ENCODE assay signal across 22 cellular contexts in genomic region chr10:21692909-21693308, GRCh38.
DNase-seq lines count a peak whose midpoint lies in the region; ATAC-seq, FAIRE-seq and TF ChIP-seq lines count a peak whose summit lies in the region.
"Had no signal": no experiment of that assay in that cellular context is flagged by ENCODE, and none has a peak within 500 bp of the region (broad histone marks: within the 10 kb centered on the region; RNA-seq: fewer than 3 reads in every experiment).

No MANE protein-coding gene starts in this region.

- H3K27ac ChIP-seq in A549 = no peak overlapping the region
- H3K27ac ChIP-seq in IMR-90 (ENCODE audit: insufficient read depth, low read length) = no peak overlapping the region
- H3K27ac ChIP-seq in left ventricle myocardium inferior (replicated peaks) = no peak overlapping the region
- H3K27ac ChIP-seq: KMS-11 had no signal

- no peak for ATAC-seq in A549
- peak; percentile 11; the same call in 1 of the 2 replicates for ATAC-seq in IMR-90 (ENCODE audit: low read depth)
- peak; percentile 81 for ATAC-seq in esophagus mucosa

- no peak overlapping the region for H2BK120ac ChIP-seq in IMR-90 (ENCODE audit: low read depth, low read length)

- H3K18ac ChIP-seq in IMR-90 (ENCODE audit: low read depth, low read length) = no peak overlapping the region

- H3K4me3 Mint-ChIP-seq in nephron progenitor cell = no peak overlapping the region
- H3K4me3 Mint-ChIP-seq: B cell, CD14-positive monocyte had no signal

- TF ChIP-seq EP300 in A549 (IDR thresholded peaks at IDR 0.05) = no peak

- H3K4ac ChIP-seq in IMR-90 (ENCODE audit: low read depth, low read length) = no peak overlapping the region

- no peaks in the 10 kb centered on the region for H3K9me3 ChIP-seq in A549
- no peaks in the 10 kb centered on the region for H3K9me3 ChIP-seq in IMR-90 (ENCODE audit: control insufficient read depth, insufficient read depth, low read length)
- H3K9me3 ChIP-seq in left ventricle myocardium inferior (replicated peaks) = no peaks in the 10 kb centered on the region

- H3K27me3 ChIP-seq in IMR-90 (ENCODE audit: control insufficient read depth, insufficient read depth, low read length) (no peaks in the 10 kb centered on the region), left ventricle myocardium inferior (ENCODE audit: low read depth) (no peaks in the 10 kb centered on the region)

- H3K79me1 ChIP-seq in IMR-90 (ENCODE audit: low read depth in 1 of 2, low read length in 2 of 2) = peaks cover 7 to 34% of the 10 kb centered on the region in 2 experiments; a peak in 3 of 4 replicates

- no peak for FAIRE-seq in A549 (lab: Jason Lieb, UNC)

- 75% methylated on average over 1 of the region's 1 CpG for WGBS in A549 (ENCODE audit: missing lambda C conversion rate)
- WGBS in IMR-90 (ENCODE audit: extremely low coverage in 2 of 2, insufficient read length in 1 of 2), 2 experiments = no CpG with 5 or more reads among the region's 1 CpG

- peak overlapping the region; percentile 86 for H3K27ac Mint-ChIP-seq in nephron progenitor cell
- H3K27ac Mint-ChIP-seq: B cell had no signal

- peaks cover 16% of the 10 kb centered on the region for H3K9me3 Mint-ChIP-seq in nephron progenitor cell

- no peak overlapping the region for H3K9ac ChIP-seq in IMR-90 (ENCODE audit: low read depth, low read length)
- H3K9ac ChIP-seq: KMS-11 had no signal

- H3K27me3 Mint-ChIP-seq in nephron progenitor cell (ENCODE audit: low read depth, poor library complexity) = no peaks in the 10 kb centered on the region
- H3K27me3 Mint-ChIP-seq: B cell had no signal

- no peak overlapping the region for H4K91ac ChIP-seq in IMR-90 (ENCODE audit: insufficient read depth, low read depth, low read length)

- H3K36me3 ChIP-seq in IMR-90 (ENCODE audit: control insufficient read depth, insufficient read depth, low read length) = peaks cover 5% of the 10 kb centered on the region
- H3K36me3 ChIP-seq in left ventricle myocardium inferior = peaks cover 10% of the 10 kb centered on the region

- intact Hi-C loops in IMR-90 (cut with micrococcal nuclease) = loop anchor here (1.0 kb wide), 1 partner anchor 12 kb away; no protein-coding TSS in a partner anchor
- intact Hi-C loops in left ventricle myocardium inferior (cut with micrococcal nuclease) = no loop called here

- H3K4me2 ChIP-seq in A549 (no peak overlapping the region), IMR-90 (ENCODE audit: low read depth, low read length) (no peak overlapping the region)
- H3K4me2 ChIP-seq: KMS-11 had no signal

- H4K5ac ChIP-seq in IMR-90 (ENCODE audit: low read depth, low read length) = no peak overlapping the region

- peaks cover 4% of the 10 kb centered on the region; the same call in 1 of the 2 replicates for H4K20me1 ChIP-seq in IMR-90 (ENCODE audit: insufficient read depth, low read length)

- H3K4me1 Mint-ChIP-seq in nephron progenitor cell = no peaks in the 10 kb centered on the region
- H3K4me1 Mint-ChIP-seq: B cell, CD14-positive monocyte had no signal

- H3K4me1 ChIP-seq in A549 = peaks cover 4% of the 10 kb centered on the region; the same call in 2 of the 3 replicates
- no peaks in the 10 kb centered on the region for H3K4me1 ChIP-seq in IMR-90 (ENCODE audit: control insufficient read depth, insufficient read depth, low read length)
- H3K4me1 ChIP-seq in left ventricle myocardium inferior = peaks cover 17% of the 10 kb centered on the region

- no peak overlapping the region for H2BK20ac ChIP-seq in IMR-90 (ENCODE audit: low read depth, low read length)

- H2AK9ac ChIP-seq in IMR-90 (replicated peaks; ENCODE audit: low read depth, low read length, poor library complexity) = no peak overlapping the region

- CTCF ChIA-PET in A549 (lab: Yijun Ruan, JAX) (interaction anchor here (0.6 to 1.2 kb wide), 2 partner anchors 18 to 414 kb away, joined by 3 read pairs; no protein-coding TSS in a partner anchor), IMR-90 (lab: Yijun Ruan, JAX) (no interaction called here)

- dilution Hi-C loops in IMR-90 (cut with HindIII; ENCODE audit: low sequenced_read_pairs, unreplicated experiment) = no loop called here

- H3K4me3 ChIP-seq in A549 = no peak overlapping the region
- no peak overlapping the region for H3K4me3 ChIP-seq in IMR-90 (ENCODE audit: insufficient read depth, low read depth, low read length)
- H3K4me3 ChIP-seq in left ventricle myocardium inferior = no peak overlapping the region

- no peak overlapping the region for H2AK5ac ChIP-seq in IMR-90 (ENCODE audit: low read depth, low read length)

- DNase-seq in A549 (ENCODE audit: low read depth in 1 of 2, low spot score in 1 of 2) = no peak
- DNase-seq in IMR-90 = no peak
- no peak for DNase-seq in nephron progenitor cell
- DNase-seq in left ventricle myocardium inferior = no peak
- no peak for DNase-seq in kidney glomerular epithelial cell (lab: John Stamatoyannopoulos, UW)
- no peak for DNase-seq in DMS53 treated with DMSO at 0.1 percent for 48 hours (lab: John Stamatoyannopoulos, UW; ENCODE audit: unreplicated experiment)
- no peak for DNase-seq in NCI-H1048 (lab: John Stamatoyannopoulos, UW)
- DNase-seq: DMS79, H7, NCI-H1105 treated with DMSO at 0.1 percent for 48 hours, NCI-H1694, NCI-H2081, NCI-H2171 treated with DMSO at 0.1 percent for 48 hours, NCI-H446, NCI-H526 treated with DMSO at 0.1 percent for 48 hours, OCI-M1, RPMI8226, SHP77 had no signal

- TF ChIP-seq POLR2A in A549 (IDR thresholded peaks at IDR 0.05; ENCODE audit: low read length) (no peak), IMR-90 (IDR thresholded peaks at IDR 0.05; ENCODE audit: low read depth, low read length) (no peak)

- no peak overlapping the region for H3K56ac ChIP-seq in IMR-90 (ENCODE audit: extremely low read depth, insufficient read depth, low read length)

- no peak for TF ChIP-seq RAD21 in A549 (conservative IDR thresholded peaks at IDR 0.05 in 1 of 2, IDR thresholded peaks at IDR 0.05 in 1 of 2)
- TF ChIP-seq RAD21 in IMR-90 (IDR thresholded peaks at IDR 0.05; ENCODE audit: low read length) = no peak

- H3K36me3 Mint-ChIP-seq in nephron progenitor cell (ENCODE audit: low read depth) = peaks cover 48% of the 10 kb centered on the region

- no peak overlapping the region for H2BK15ac ChIP-seq in IMR-90 (ENCODE audit: low read depth, low read length)

- no peak overlapping the region for H2AFZ ChIP-seq in IMR-90 (replicated peaks; ENCODE audit: low read length, poor library complexity)

- H3K14ac ChIP-seq in IMR-90 (replicated peaks; ENCODE audit: low read depth, low read length) = no peak overlapping the region

- POLR2A ChIA-PET in A549 (lab: Yijun Ruan, JAX) = no interaction called here
- POLR2A ChIA-PET in IMR-90 (lab: Charles Lee; ENCODE audit: unreplicated experiment) = no interaction called here

- in situ Hi-C loops in IMR-90 (cut with MboI; ENCODE audit: low sequenced_read_pairs) = no loop called here

- peaks cover 10% of the 10 kb centered on the region; the same call in 1 of the 2 replicates for H3K9me1 ChIP-seq in IMR-90 (ENCODE audit: insufficient read depth, low read length)

- no TSS peak for BruUV-seq in IMR-90 (replicated peaks; lab: Mats Ljungman, UMichigan)

- no peak overlapping the region for H4K8ac ChIP-seq in IMR-90 (ENCODE audit: low read depth in 2 of 2, low read length in 2 of 2)

- TF ChIP-seq CTCF in A549 (IDR thresholded peaks at IDR 0.05) = no peak
- TF ChIP-seq CTCF in IMR-90 (conservative IDR thresholded peaks at IDR 0.05; ENCODE audit: low read depth, low read length) = no peak
- TF ChIP-seq CTCF in nephron progenitor cell (IDR thresholded peaks at IDR 0.05) = no peak
- no peak for TF ChIP-seq CTCF in left ventricle myocardium inferior (IDR thresholded peaks at IDR 0.05; ENCODE audit: borderline replicate concordance)

- H2BK5ac ChIP-seq in IMR-90 (ENCODE audit: low read depth, low read length, poor library complexity, severe bottlenecking) = no peak overlapping the region

- H3K23ac ChIP-seq in IMR-90 (ENCODE audit: low read depth, low read length) = no peak overlapping the region

TF ChIP-seq in A549, 52 proteins besides CTCF, POLR2A, EP300 and RAD21:
- TF ChIP-seq FOSL2 (IDR thresholded peaks at IDR 0.05) = no peak
- peak; percentile 74 for TF ChIP-seq FOSL2 (CRISPR knock-in tag; IDR thresholded peaks at IDR 0.05)
- no peak for TF ChIP-seq RCOR1 (IDR thresholded peaks at IDR 0.05; ENCODE audit: low read depth, low read length)

TF ChIP-seq in IMR-90, 13 proteins besides CTCF, POLR2A, EP300 and RAD21:
- TF ChIP-seq FOS (IDR thresholded peaks at IDR 0.05; ENCODE audit: low read depth, low read length) = 0 out of 2 replicates have a peak, but pooled peaks have one; percentile 17
- no peak for TF ChIP-seq CHD1 (IDR thresholded peaks at IDR 0.05; ENCODE audit: low read depth, low read length)
TF ChIP-seq in IMR-90: peak in this region for 1.

Comparison
In these comparisons a context has a peak if more than half of its experiments do, and no peak if none do; other contexts are left out.
1. ATAC-seq: peak in IMR-90 (single experiment) and esophagus mucosa (single experiment); none in A549 (0 of 2).